Comparison of ENCODE assay signal across 14 cellular contexts in genomic region chr11:3674189-3674588, GRCh38. TPM values are rescaled to one million over a fixed set of nuclear protein-coding genes. Genes with fewer than 3 reads are reported as not detected.
DNase-seq lines count a peak whose midpoint lies in the region; ATAC-seq and TF ChIP-seq lines count a peak whose summit lies in the region.
"Had no signal": no experiment of that assay in that cellular context is flagged by ENCODE, and none has a peak within 500 bp of the region (broad histone marks: within the 10 kb centered on the region; RNA-seq: fewer than 3 reads in every experiment).

No MANE protein-coding gene starts in this region.

- H3K27ac Mint-ChIP-seq in activated naive CD8-positive, alpha-beta T cell treated with anti-CD3 and anti-CD28 coated beads, Interleukin-2, amount 50 U/mL, for 24 hours = peak overlapping the region; percentile 9
- no peak overlapping the region for H3K27ac Mint-ChIP-seq in activated naive CD8-positive, alpha-beta T cell treated with anti-CD3 and anti-CD28 coated beads for 36 hours
- 0 out of 2 replicates have a peak overlapping the region, but pooled peaks have one; percentile 10 for H3K27ac Mint-ChIP-seq in WTC11
- peak overlapping the region; percentile 40 for H3K27ac Mint-ChIP-seq in stimulated activated effector memory CD8-positive, alpha-beta T cell treated with anti-CD3 and anti-CD28 coated beads, Interleukin-12 subunit alpha, Interleukin-12 subunit beta, amount 100 ng/mL, for 72 hours
- H3K27ac Mint-ChIP-seq in nephron progenitor cell = no peak overlapping the region
- H3K27ac Mint-ChIP-seq: activated CD4-positive, alpha-beta T cell treated with anti-CD3 and anti-CD28 coated beads, Interleukin-2, amount 10 ng/mL, durations not matched to agents 24 days and 14 days; memory B cell had no signal

- H3K4me1 Mint-ChIP-seq in activated naive CD8-positive, alpha-beta T cell treated with anti-CD3 and anti-CD28 coated beads, Interleukin-2, amount 50 U/mL, for 24 hours = no peaks in the 10 kb centered on the region
- H3K4me1 Mint-ChIP-seq in activated naive CD8-positive, alpha-beta T cell treated with anti-CD3 and anti-CD28 coated beads for 36 hours = no peaks in the 10 kb centered on the region
- peaks cover 3% of the 10 kb centered on the region; the same call in 1 of the 2 replicates for H3K4me1 Mint-ChIP-seq in WTC11
- no peaks in the 10 kb centered on the region for H3K4me1 Mint-ChIP-seq in stimulated activated effector memory CD8-positive, alpha-beta T cell treated with anti-CD3 and anti-CD28 coated beads, Interleukin-12 subunit alpha, Interleukin-12 subunit beta, amount 100 ng/mL, for 72 hours
- H3K4me1 Mint-ChIP-seq in nephron progenitor cell = peaks cover 30% of the 10 kb centered on the region
- H3K4me1 Mint-ChIP-seq: memory B cell had no signal

- POLR2A ChIA-PET in WTC11 (lab: Charles Lee) = no interaction called here

- no peak for ATAC-seq in activated naive CD8-positive, alpha-beta T cell treated with anti-CD3 and anti-CD28 coated beads, Interleukin-2, amount 50 U/mL, for 24 hours
- no peak for ATAC-seq in WTC11
- ATAC-seq in stimulated activated effector memory CD8-positive, alpha-beta T cell treated with anti-CD3 and anti-CD28 coated beads, Interleukin-12 subunit alpha, Interleukin-12 subunit beta, amount 100 ng/mL, for 72 hours = no peak
- ATAC-seq in GM19463 (IDR thresholded peaks at IDR 0.05; ENCODE audit: unreplicated experiment) = no peak

- H3K36me3 Mint-ChIP-seq in activated naive CD8-positive, alpha-beta T cell treated with anti-CD3 and anti-CD28 coated beads, Interleukin-2, amount 50 U/mL, for 24 hours (ENCODE audit: low read depth) = peaks cover 58% of the 10 kb centered on the region
- H3K36me3 Mint-ChIP-seq in activated naive CD8-positive, alpha-beta T cell treated with anti-CD3 and anti-CD28 coated beads for 36 hours = peaks cover 30% of the 10 kb centered on the region
- H3K36me3 Mint-ChIP-seq in WTC11 = peaks cover 52% of the 10 kb centered on the region
- peaks cover 78% of the 10 kb centered on the region for H3K36me3 Mint-ChIP-seq in stimulated activated effector memory CD8-positive, alpha-beta T cell treated with anti-CD3 and anti-CD28 coated beads, Interleukin-12 subunit alpha, Interleukin-12 subunit beta, amount 100 ng/mL, for 72 hours
- peaks cover 71% of the 10 kb centered on the region for H3K36me3 Mint-ChIP-seq in nephron progenitor cell (ENCODE audit: low read depth)

- TF ChIP-seq CTCF in WTC11 (IDR thresholded peaks at IDR 0.05) (no peak), nephron progenitor cell (IDR thresholded peaks at IDR 0.05) (no peak)

- no peak for DNase-seq in activated naive CD8-positive, alpha-beta T cell treated with anti-CD3 and anti-CD28 coated beads, Interleukin-2, amount 50 U/mL, for 24 hours
- DNase-seq in activated naive CD8-positive, alpha-beta T cell treated with anti-CD3 and anti-CD28 coated beads for 36 hours = no peak
- no peak for DNase-seq in WTC11 (ENCODE audit: low spot score)
- DNase-seq in glomerular visceral epithelial cell (ENCODE audit: extremely low spot score) = peak; percentile 80
- no peak for DNase-seq in stimulated activated effector memory CD8-positive, alpha-beta T cell treated with anti-CD3 and anti-CD28 coated beads, Interleukin-12 subunit alpha, Interleukin-12 subunit beta, amount 100 ng/mL, for 72 hours (ENCODE audit: low spot score in 2 of 2)
- no peak for DNase-seq in NCI-H748 (lab: John Stamatoyannopoulos, UW; ENCODE audit: unreplicated experiment)
- DNase-seq in nephron progenitor cell = no peak
- DNase-seq: activated CD4-positive, alpha-beta T cell treated with anti-CD3 and anti-CD28 coated beads, Interleukin-2, amount 10 ng/mL, durations not matched to agents 24 days and 14 days; NCI-H1092; T-helper 2 cell; transverse colon had no signal

- H3K27me3 Mint-ChIP-seq in activated naive CD8-positive, alpha-beta T cell treated with anti-CD3 and anti-CD28 coated beads, Interleukin-2, amount 50 U/mL, for 24 hours = no peaks in the 10 kb centered on the region
- H3K27me3 Mint-ChIP-seq in activated naive CD8-positive, alpha-beta T cell treated with anti-CD3 and anti-CD28 coated beads for 36 hours = no peaks in the 10 kb centered on the region
- H3K27me3 Mint-ChIP-seq in WTC11 (ENCODE audit: low read depth) (no peaks in the 10 kb centered on the region), nephron progenitor cell (ENCODE audit: low read depth, poor library complexity) (no peaks in the 10 kb centered on the region)
- H3K27me3 Mint-ChIP-seq: activated CD4-positive, alpha-beta T cell treated with anti-CD3 and anti-CD28 coated beads, Interleukin-2, amount 10 ng/mL, durations not matched to agents 24 days and 14 days; memory B cell had no signal

- no peak overlapping the region for H3K4me3 Mint-ChIP-seq in activated naive CD8-positive, alpha-beta T cell treated with anti-CD3 and anti-CD28 coated beads, Interleukin-2, amount 50 U/mL, for 24 hours
- no peak overlapping the region for H3K4me3 Mint-ChIP-seq in activated naive CD8-positive, alpha-beta T cell treated with anti-CD3 and anti-CD28 coated beads for 36 hours
- H3K4me3 Mint-ChIP-seq in WTC11 = no peak overlapping the region
- H3K4me3 Mint-ChIP-seq in stimulated activated effector memory CD8-positive, alpha-beta T cell treated with anti-CD3 and anti-CD28 coated beads, Interleukin-12 subunit alpha, Interleukin-12 subunit beta, amount 100 ng/mL, for 72 hours = no peak overlapping the region
- no peak overlapping the region for H3K4me3 Mint-ChIP-seq in nephron progenitor cell
- H3K4me3 Mint-ChIP-seq: activated CD4-positive, alpha-beta T cell treated with anti-CD3 and anti-CD28 coated beads, Interleukin-2, amount 10 ng/mL, durations not matched to agents 24 days and 14 days; memory B cell had no signal

- CTCF ChIA-PET in WTC11 (lab: Charles Lee) = interaction anchor here (1.2 kb wide), 1 partner anchor 9 kb away, joined by 3 read pairs; no protein-coding TSS in a partner anchor

- H3K9me3 Mint-ChIP-seq in activated naive CD8-positive, alpha-beta T cell treated with anti-CD3 and anti-CD28 coated beads, Interleukin-2, amount 50 U/mL, for 24 hours = no peaks in the 10 kb centered on the region
- H3K9me3 Mint-ChIP-seq in activated naive CD8-positive, alpha-beta T cell treated with anti-CD3 and anti-CD28 coated beads for 36 hours = no peaks in the 10 kb centered on the region
- H3K9me3 Mint-ChIP-seq in WTC11 (no peaks in the 10 kb centered on the region), nephron progenitor cell (no peaks in the 10 kb centered on the region)
- no peaks in the 10 kb centered on the region for H3K9me3 Mint-ChIP-seq in stimulated activated effector memory CD8-positive, alpha-beta T cell treated with anti-CD3 and anti-CD28 coated beads, Interleukin-12 subunit alpha, Interleukin-12 subunit beta, amount 100 ng/mL, for 72 hours
- H3K9me3 Mint-ChIP-seq: activated CD4-positive, alpha-beta T cell treated with anti-CD3 and anti-CD28 coated beads, Interleukin-2, amount 10 ng/mL, durations not matched to agents 24 days and 14 days; memory B cell had no signal

TF ChIP-seq in WTC11, 78 proteins besides CTCF, POLR2A, EP300 and RAD21:
- TF ChIP-seq NFATC4 (CRISPR knock-in tag; IDR thresholded peaks at IDR 0.05) (no peak), NR3C1 (CRISPR knock-in tag; conservative IDR thresholded peaks at IDR 0.05; ENCODE audit: low read depth) (no peak), ERG (CRISPR knock-in tag; IDR thresholded peaks at IDR 0.05) (no peak), PREB (CRISPR knock-in tag; IDR thresholded peaks at IDR 0.05; ENCODE audit: borderline replicate concordance) (no peak), TEAD4 (CRISPR knock-in tag; IDR thresholded peaks at IDR 0.05) (no peak), SMAD4 (CRISPR knock-in tag; IDR thresholded peaks at IDR 0.05) (no peak), FOXP1 (CRISPR knock-in tag; IDR thresholded peaks at IDR 0.05; ENCODE audit: borderline replicate concordance) (no peak), PRRX2 (CRISPR knock-in tag; IDR thresholded peaks at IDR 0.05) (no peak)

RNA-seq across cellular contexts. Expression of gene CHRNA10, which starts 3.0 kb away (rescaled TPM):
- total RNA-seq in activated naive CD8-positive, alpha-beta T cell treated with anti-CD3 and anti-CD28 coated beads for 36 hours = 1 to 10 TPM; 1.0 to 1.5 TPM
- total RNA-seq in WTC11 (2021) = 0.46 to 1.7 TPM (median 0.73 TPM) in 3 replicates

RNA-seq across cellular contexts. Expression of gene ART1, which starts 29.3 kb away (rescaled TPM):
- not detected for total RNA-seq in activated naive CD8-positive, alpha-beta T cell treated with anti-CD3 and anti-CD28 coated beads for 36 hours
- total RNA-seq in WTC11 (2021) = not detected in 3 replicates
- total RNA-seq: activated CD4-positive, alpha-beta T cell treated with anti-CD3 and anti-CD28 coated beads, Interleukin-2, amount 10 ng/mL, durations not matched to agents 24 days and 14 days; H1 had no signal

RNA-seq across cellular contexts. Expression of gene ART5, which starts 32.4 kb away (rescaled TPM):
- not detected for total RNA-seq in activated naive CD8-positive, alpha-beta T cell treated with anti-CD3 and anti-CD28 coated beads for 36 hours
- total RNA-seq in WTC11 (2021) = 4.5 to 8.7 TPM (median 8.1 TPM) in 3 replicates
- total RNA-seq: activated CD4-positive, alpha-beta T cell treated with anti-CD3 and anti-CD28 coated beads, Interleukin-2, amount 10 ng/mL, durations not matched to agents 24 days and 14 days had no signal

Comparison
In these comparisons a context has a peak if more than half of its experiments do, and no peak if none do; other contexts are left out.
1. H3K27ac Mint-ChIP-seq: peak in activated naive CD8-positive, alpha-beta T cell treated with anti-CD3 and anti-CD28 coated beads, Interleukin-2, amount 50 U/mL, for 24 hours (single experiment), WTC11 (single experiment) and stimulated activated effector memory CD8-positive, alpha-beta T cell treated with anti-CD3 and anti-CD28 coated beads, Interleukin-12 subunit alpha, Interleukin-12 subunit beta, amount 100 ng/mL, for 72 hours (single experiment); none in activated naive CD8-positive, alpha-beta T cell treated with anti-CD3 and anti-CD28 coated beads for 36 hours (single experiment) and nephron progenitor cell (single experiment).